Comparison of ENCODE assay signal across 1 cellular context in the genomic region with DNA sequence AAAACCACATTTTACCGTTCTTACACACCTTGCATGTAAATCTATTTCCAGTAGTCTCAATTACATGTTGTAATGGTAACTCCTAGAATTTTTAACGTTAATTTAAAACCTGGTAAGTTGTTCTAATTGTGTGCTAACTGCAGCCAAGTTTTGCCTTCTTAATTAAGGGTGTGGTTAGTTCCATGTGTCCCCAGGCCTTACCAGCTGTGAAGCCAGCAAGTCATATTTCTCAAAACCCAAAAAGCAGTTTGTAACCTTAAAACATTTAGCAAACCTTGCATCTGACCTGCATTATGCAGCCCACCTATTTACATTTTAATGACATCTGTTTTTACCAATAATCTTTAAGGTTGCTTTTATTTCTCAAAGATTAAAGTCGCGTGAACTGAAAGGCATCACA.
TF ChIP-seq lines count a peak whose summit lies in the region.

No MANE protein-coding gene starts in this region.

TF ChIP-seq in GM23338, 12 proteins besides CTCF, POLR2A, EP300 and RAD21 (continued from another document):
- TF ChIP-seq REST (IDR thresholded peaks at IDR 0.05; ENCODE audit: unreplicated experiment): no peak
- TF ChIP-seq ZNF462 (CRISPR knock-in tag; IDR thresholded peaks at IDR 0.05): no peak
- no peak for TF ChIP-seq EZH2 (IDR thresholded peaks at IDR 0.05; ENCODE audit: low read depth, unreplicated experiment)
- no peak for TF ChIP-seq ZNF114 (CRISPR knock-in tag; IDR thresholded peaks at IDR 0.05)
